ENCODE assay signal across 16 cellular contexts in the genomic region with DNA sequence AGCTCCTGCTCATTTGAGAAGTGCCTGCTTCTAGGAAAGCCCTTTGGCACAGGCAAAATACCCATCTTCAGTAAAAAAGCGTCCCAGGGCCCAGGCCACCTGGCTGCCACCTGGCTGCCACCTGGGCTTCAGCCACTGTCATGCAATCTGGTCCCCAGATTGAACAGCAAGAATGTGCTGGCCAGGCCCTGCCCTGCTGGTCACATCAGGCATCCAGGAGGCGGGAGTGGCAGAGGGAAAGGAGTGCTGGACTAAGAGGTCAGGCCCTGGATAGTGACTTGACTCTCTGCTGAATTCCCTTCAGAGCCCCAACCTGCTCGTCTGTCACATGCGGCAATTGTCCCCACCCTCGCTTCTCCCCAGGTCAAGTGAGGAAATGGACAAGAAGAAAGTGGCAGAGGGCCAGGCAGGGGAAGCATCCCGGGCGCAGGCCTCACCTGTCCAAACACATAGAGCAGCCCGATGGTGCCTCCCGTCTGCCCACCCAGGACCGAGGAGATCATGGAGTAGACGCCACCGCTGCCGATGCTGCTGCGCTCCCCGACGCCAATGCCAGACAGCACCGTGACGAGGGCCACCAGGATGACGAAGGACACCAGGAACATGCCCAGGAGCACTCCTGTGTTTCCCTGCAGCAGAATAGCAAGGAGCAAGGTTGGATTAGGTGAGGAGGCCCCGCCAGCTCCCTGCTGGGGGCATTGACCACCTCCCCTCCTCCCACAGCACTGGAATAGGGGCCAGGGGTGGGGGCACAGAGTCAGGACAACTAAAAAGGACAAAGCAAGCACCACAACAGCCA. TPM values are rescaled to one million over a fixed set of nuclear protein-coding genes. Genes with fewer than 3 reads are reported as not detected.
DNase-seq lines count a peak whose midpoint lies in the region; ATAC-seq, FAIRE-seq and TF ChIP-seq lines count a peak whose summit lies in the region.
"Had no signal": no experiment of that assay in that cellular context is flagged by ENCODE, and none has a peak within 500 bp of the region (broad histone marks: within the 10 kb centered on the region; RNA-seq: fewer than 3 reads in every experiment).

No MANE protein-coding gene starts in this region.

- 92% methylated on average over 16 of the region's 20 CpGs for WGBS in SK-N-SH (ENCODE audit: low lambda C conversion rate)
- 64% methylated on average over 19 of the region's 20 CpGs for whole genome bisulfite sequencing in HepG2 (ENCODE audit: low lambda C conversion rate)

- H3K36me3 ChIP-seq in A673 (ENCODE audit: insufficient read depth, low read length, poor library complexity, severe bottlenecking) (no peaks in the 10 kb centered on the region), SK-N-SH (replicated peaks in 1 of 2; ENCODE audit: control insufficient read depth in 1 of 2, insufficient read depth in 2 of 2, low read length in 1 of 2) (no peaks in the 10 kb centered on the region), HepG2 (replicated peaks in 1 of 2; ENCODE audit: control insufficient read depth in 1 of 2, insufficient read depth in 2 of 2, low read length in 2 of 2) (no peaks in the 10 kb centered on the region)
- H3K36me3 ChIP-seq: lower lobe of right lung had no signal

- FAIRE-seq in HepG2 (lab: Jason Lieb, UNC) = no peak

- peak overlapping the region; percentile 31 for H3K27ac ChIP-seq in A673 (ENCODE audit: low read depth, low read length, poor library complexity, severe bottlenecking)
- no peak overlapping the region; a peak in 1 of 4 replicates for H3K27ac ChIP-seq in SK-N-SH (ENCODE audit: low read depth in 2 of 2, low read length in 1 of 2)
- H3K27ac ChIP-seq in HepG2 (ENCODE audit: extremely low read length, insufficient read depth, low read length) = no peak overlapping the region
- H3K27ac ChIP-seq: lower lobe of right lung, skin epidermis had no signal

- in situ Hi-C loops in HepG2 (cut with HindIII; ENCODE audit: extremely low pct_ligation_motif_present, low pct_unique_long_range_greater_than_20kb) = no loop called here

- no peaks in the 10 kb centered on the region for H3K79me2 ChIP-seq in SK-N-SH (ENCODE audit: insufficient read depth)
- H3K79me2 ChIP-seq in HepG2 (ENCODE audit: insufficient read depth, low read length) = no peaks in the 10 kb centered on the region

- TF ChIP-seq EP300 in SK-N-SH (IDR thresholded peaks at IDR 0.05; ENCODE audit: borderline replicate concordance in 1 of 2, low read depth in 1 of 2, low read length in 1 of 2) (no peak), HepG2 (IDR thresholded peaks at IDR 0.05; ENCODE audit: low read depth in 2 of 2, low read length in 2 of 2) (no peak), HepG2 (CRISPR knock-in tag; IDR thresholded peaks at IDR 0.05; ENCODE audit: borderline replicate concordance) (no peak)

- no peaks in the 10 kb centered on the region for H3K9me2 ChIP-seq in SK-N-SH

- no peak overlapping the region for H3K9ac ChIP-seq in SK-N-SH
- H3K9ac ChIP-seq in HepG2 (ENCODE audit: insufficient read depth, low read depth, low read length) = no peak overlapping the region

- H3K4me2 ChIP-seq in SK-N-SH (no peak overlapping the region), HepG2 (ENCODE audit: low read depth, low read length) (no peak overlapping the region)

- POLR2A ChIA-PET in A673 (lab: Charles Lee; ENCODE audit: low non-redundant PET) = no interaction called here
- POLR2A ChIA-PET in SK-N-SH (lab: Yijun Ruan, JAX) = interaction anchor here (0.7 kb wide), 1 partner anchor 18 kb away, joined by 3 read pairs; no protein-coding TSS in a partner anchor
- POLR2A ChIA-PET in HepG2 (lab: Yijun Ruan, JAX) = no interaction called here

- TF ChIP-seq CTCF in A673 (conservative IDR thresholded peaks at IDR 0.05; ENCODE audit: low read depth, low read length) (no peak), SK-N-SH (IDR thresholded peaks at IDR 0.05) (no peak), HepG2 (CRISPR knock-in tag; IDR thresholded peaks at IDR 0.05) (no peak)

- H3F3A ChIP-seq in SK-N-SH (replicated peaks; ENCODE audit: insufficient read depth) = no peaks in the 10 kb centered on the region

- ATAC-seq in GM21786 (IDR thresholded peaks at IDR 0.05; ENCODE audit: unreplicated experiment) (peak; percentile 9), HepG2 (peak; percentile 71), left lobe of liver (no peak)
- ATAC-seq: lower lobe of right lung; stimulated activated naive CD8-positive, alpha-beta T cell treated with anti-CD3 and anti-CD28 coated beads, Interleukin-15, amount 100 ng/mL, for 72 hours had no signal

- H3K9me3 ChIP-seq in A673 (ENCODE audit: low read depth, low read length, poor library complexity, severe bottlenecking) = no peaks in the 10 kb centered on the region
- H3K9me3 ChIP-seq in SK-N-SH = no peaks in the 10 kb centered on the region
- H3K9me3 ChIP-seq in HepG2 (ENCODE audit: low read length) = no peaks in the 10 kb centered on the region
- H3K9me3 ChIP-seq: lower lobe of right lung had no signal

- intact Hi-C loops in A673 (cut with micrococcal nuclease; ENCODE audit: unreplicated experiment) (no loop called here), HepG2 (cut with micrococcal nuclease; ENCODE audit: unreplicated experiment) (no loop called here)

- no peak for DNase-seq in A673 (ENCODE audit: low spot score)
- DNase-seq in SK-N-SH = peak; percentile 64
- no peak for DNase-seq in HepG2 (ENCODE audit: low spot score)
- DNase-seq in left lobe of liver (ENCODE audit: low spot score) = no peak
- DNase-seq in SIG-M5 (lab: John Stamatoyannopoulos, UW) = no peak
- no peak for DNase-seq in nucleus accumbens (lab: John Stamatoyannopoulos, UW)
- no peak for DNase-seq in activated T-cell treated with anti-CD3 and anti-CD28 coated beads, Interleukin-2, amount 50 U/mL, for 48 hours
- DNase-seq: ACHN; amniotic stem cell; lower lobe of right lung; NCI-H1105 treated with DMSO at 0.1 percent for 48 hours; NCI-H526; RPMI8226; stimulated activated naive CD8-positive, alpha-beta T cell treated with anti-CD3 and anti-CD28 coated beads, Interleukin-15, amount 100 ng/mL, for 72 hours had no signal

- H3K4me1 ChIP-seq in A673 (ENCODE audit: insufficient read depth, low read length, poor library complexity, severe bottlenecking) (peaks cover 8% of the 10 kb centered on the region), SK-N-SH (ENCODE audit: control insufficient read depth in 1 of 2, insufficient read depth in 2 of 2, low read depth in 1 of 2, low read length in 1 of 2) (peaks cover 0 to 18% of the 10 kb centered on the region in 2 experiments; a peak in 1 of 4 replicates), HepG2 (ENCODE audit: insufficient read depth, low read length) (peaks cover 6% of the 10 kb centered on the region; the same call in 1 of the 2 replicates)
- H3K4me1 ChIP-seq: lower lobe of right lung had no signal

- BruUV-seq in A673 (replicated peaks; lab: Mats Ljungman, UMichigan) (no TSS peak), HepG2 (replicated peaks; lab: Mats Ljungman, UMichigan) (no TSS peak)

- no peak for TF ChIP-seq POLR2A in HepG2 (IDR thresholded peaks at IDR 0.05; ENCODE audit: insufficient read depth in 1 of 2, low read depth in 2 of 2, low read length in 2 of 2)

- TF ChIP-seq RAD21 in SK-N-SH (IDR thresholded peaks at IDR 0.05; ENCODE audit: low read length) (no peak), HepG2 (CRISPR knock-in tag; IDR thresholded peaks at IDR 0.05) (no peak)

- H2AFZ ChIP-seq in SK-N-SH (ENCODE audit: low read depth) (0 out of 2 replicates have a peak overlapping the region, but pooled peaks have one; percentile 19), HepG2 (ENCODE audit: low read length) (no peak overlapping the region)

- CTCF ChIA-PET in A673 (lab: Charles Lee) = no interaction called here
- CTCF ChIA-PET in SK-N-SH (lab: Yijun Ruan, JAX) = interaction anchor here (1.5 kb wide), 1 partner anchor 14 kb away, joined by 4 read pairs; no protein-coding TSS in a partner anchor
- CTCF ChIA-PET in HepG2 (lab: Yijun Ruan, JAX; ENCODE audit: low intra/inter-chr PET ratio, low total read pairs) = no interaction called here

- no peaks in the 10 kb centered on the region for H3K27me3 ChIP-seq in A673 (replicated peaks; ENCODE audit: insufficient read depth, low read depth, low read length, poor library complexity)
- H3K27me3 ChIP-seq in SK-N-SH (ENCODE audit: insufficient read depth) = no peaks in the 10 kb centered on the region
- peaks cover 0 to 3% of the 10 kb centered on the region in 2 experiments; a peak in 2 of 5 replicates for H3K27me3 ChIP-seq in HepG2 (ENCODE audit: control insufficient read depth in 1 of 2, insufficient read depth in 2 of 2, low read length in 2 of 2)

- H3K4me3 ChIP-seq in A673 (ENCODE audit: low read depth, low read length, poor library complexity, severe bottlenecking) = no peak overlapping the region
- H3K4me3 ChIP-seq in SK-N-SH (ENCODE audit: low read depth in 2 of 2, low read length in 1 of 2) = no peak overlapping the region
- no peak overlapping the region for H3K4me3 ChIP-seq in HepG2 (replicated peaks in 1 of 3; ENCODE audit: insufficient read depth in 1 of 3, low read depth in 2 of 3, low read length in 3 of 3)
- H3K4me3 ChIP-seq: lower lobe of right lung, skin epidermis had no signal

- H4K20me1 ChIP-seq in SK-N-SH (ENCODE audit: insufficient read depth) (no peaks in the 10 kb centered on the region), HepG2 (ENCODE audit: insufficient read depth, low read length) (no peaks in the 10 kb centered on the region)

RNA-seq across cellular contexts. Expression of a gene that starts 25.5 kb away (rescaled TPM):
- total RNA-seq in A673 (2021) (3.6 and 7.1 TPM in 2 replicates), HepG2 (2016; rRNA removed; fragmentation: Illumina TruSeq; extraction: Trizol) (0.13 and 0.71 TPM in 2 replicates), left lobe of liver (24.2 TPM)
- polyA plus RNA-seq in SK-N-SH (2012; rRNA removed) (7.5 and 13.2 TPM in 2 replicates), HepG2 (2011; rRNA removed) (0.44 and 0.55 TPM in 2 replicates)
- 6.1 and 6.6 TPM in 2 replicates for polyA plus RNA-seq in SK-N-SH (2012; cell fraction: cytosol; rRNA removed)
- polyA plus RNA-seq in SK-N-SH (2012; cell fraction: nucleus; rRNA removed) = 23.0 and 26.6 TPM in 2 replicates
- total RNA-seq in HepG2 (2016; cell fraction: cytosol; rRNA removed; fragmentation: Illumina TruSeq; extraction: Trizol; ENCODE audit: low read depth) = 0.18 and 0.40 TPM in 2 replicates
- total RNA-seq in HepG2 (2016; cell fraction: insoluble cytoplasmic fraction; rRNA removed; fragmentation: Illumina TruSeq; extraction: Trizol) = 0.33 and 0.52 TPM in 2 replicates
- total RNA-seq in HepG2 (2016; cell fraction: membrane; rRNA removed; fragmentation: Illumina TruSeq; extraction: Trizol) = 0.10 and 0.34 TPM in 2 replicates
- 0.56 and 0.65 TPM in 2 replicates for total RNA-seq in HepG2 (2016; cell fraction: nucleus; rRNA removed; fragmentation: Illumina TruSeq; extraction: Trizol)
- polyA plus RNA-seq in HepG2 (2011; cell fraction: cytosol; rRNA removed) = 0.16 and 0.17 TPM in 2 replicates
- polyA plus RNA-seq in HepG2 (2011; cell fraction: nucleus; rRNA removed) = 0.14 and 0.79 TPM in 2 replicates
- 0.24 TPM in 1 of 2 replicates, not detected in the other for polyA plus RNA-seq in HepG2 (2012)
- 0.03 TPM in 1 of 2 replicates, not detected in the other for polyA plus RNA-seq in HepG2 (2016; cell fraction: cytosol; fragmentation: Illumina TruSeq; extraction: Trizol; ENCODE audit: low read depth)
- polyA plus RNA-seq in HepG2 (2016; cell fraction: insoluble cytoplasmic fraction; fragmentation: Illumina TruSeq; extraction: Trizol; ENCODE audit: low read depth) = 0.13 TPM in 1 of 2 replicates, not detected in the other
- 0.14 TPM in 1 of 2 replicates, not detected in the other for polyA plus RNA-seq in HepG2 (2016; cell fraction: membrane; fragmentation: Illumina TruSeq; extraction: Trizol; ENCODE audit: low read depth)
- 0.73 and 1.4 TPM in 2 replicates for polyA plus RNA-seq in HepG2 (2016; cell fraction: nucleus; fragmentation: Illumina TruSeq; extraction: Trizol; ENCODE audit: insufficient read depth, low read depth)
- polyA minus RNA-seq in HepG2 (2011; rRNA and poly(A)+ RNA removed; ENCODE audit: low replicate concordance) = 1.2 and 6.6 TPM in 2 replicates
- not detected in 2 replicates for polyA minus RNA-seq in HepG2 (2011; cell fraction: cytosol; rRNA and poly(A)+ RNA removed)
- 0.62 and 0.90 TPM in 2 replicates for polyA minus RNA-seq in HepG2 (2011; cell fraction: nucleus; rRNA and poly(A)+ RNA removed)
